ENCODE assay signal across 26 cellular contexts in genomic region chrX:16140983-16141382, GRCh38. TPM values are rescaled to one million over a fixed set of nuclear protein-coding genes. Genes with fewer than 3 reads are reported as not detected.
"Had no signal": no experiment of that assay in that cellular context is flagged by ENCODE, and none has a peak within 500 bp of the region (broad histone marks: within the 10 kb centered on the region; RNA-seq: fewer than 3 reads in every experiment).

No MANE protein-coding gene starts in this region.

- DNase-seq: effector memory CD8-positive, alpha-beta T cell; erythroblast; foreskin melanocyte; heart right ventricle; hypothalamus; islet precursor cell; mammary epithelial cell; natural killer cell; ovary; sigmoid colon; stimulated activated CD4-positive, alpha-beta T cell treated with anti-CD3 and anti-CD28 coated beads, Interleukin-2, amount 100 ng/mL, for 24 hours; stimulated activated CD4-positive, alpha-beta T cell treated with anti-CD3 and anti-CD28 coated beads, Interleukin-4, amount 100 ng/mL, for 4 hours; stimulated activated naive B cell treated with anti-CD40 and anti-IgM and Interleukin-4, amounts not matched to agents 10 μg/mL and 1 μg/mL and 100 μg/mL, for 72 hours; stimulated activated naive CD8-positive, alpha-beta T cell treated with anti-CD3 and anti-CD28 coated beads, Interleukin-15, amount 100 ng/mL, for 72 hours; thyroid gland had no signal

- H3K4me1 ChIP-seq: heart right ventricle, right atrium auricular region, suprapubic skin, thyroid gland had no signal

- H3K27ac ChIP-seq: heart right ventricle, ovary, right atrium auricular region, skin epidermis, suprapubic skin, thyroid gland had no signal

- H3K36me3 ChIP-seq: heart right ventricle, ovary, right atrium auricular region, sigmoid colon, suprapubic skin, thyroid gland had no signal

- H3K4me3 ChIP-seq: heart right ventricle, ovary, right atrium auricular region, sigmoid colon, skin epidermis, suprapubic skin, thyroid gland had no signal

- H3K27me3 ChIP-seq: ovary, right atrium auricular region, sigmoid colon, suprapubic skin, thyroid gland had no signal

- H3K9me3 ChIP-seq: heart right ventricle, ovary, right atrium auricular region, sigmoid colon, suprapubic skin, thyroid gland had no signal

- ATAC-seq: heart right ventricle; left lobe of liver; stimulated activated naive B cell treated with anti-CD40 and anti-IgM and Interleukin-4, amounts not matched to agents 10 μg/mL and 1 μg/mL and 100 μg/mL, for 72 hours had no signal

- FAIRE-seq: colon, urothelium cell line had no signal

RNA-seq across cellular contexts. Expression of gene GRPR, which starts 17.6 kb away (rescaled TPM):
- total RNA-seq: left lobe of liver, lower leg skin, mucosa of gallbladder, suprapubic skin had no signal

RNA-seq across cellular contexts. Expression of gene MAGEB17, which starts 26.3 kb away (rescaled TPM):
- total RNA-seq: left lobe of liver, lower leg skin, mammary epithelial cell, mucosa of gallbladder, myocyte, natural killer cell, neural crest cell, posterior vena cava, suprapubic skin had no signal
- polyA plus RNA-seq: mammary epithelial cell had no signal
